In the genomic region with DNA sequence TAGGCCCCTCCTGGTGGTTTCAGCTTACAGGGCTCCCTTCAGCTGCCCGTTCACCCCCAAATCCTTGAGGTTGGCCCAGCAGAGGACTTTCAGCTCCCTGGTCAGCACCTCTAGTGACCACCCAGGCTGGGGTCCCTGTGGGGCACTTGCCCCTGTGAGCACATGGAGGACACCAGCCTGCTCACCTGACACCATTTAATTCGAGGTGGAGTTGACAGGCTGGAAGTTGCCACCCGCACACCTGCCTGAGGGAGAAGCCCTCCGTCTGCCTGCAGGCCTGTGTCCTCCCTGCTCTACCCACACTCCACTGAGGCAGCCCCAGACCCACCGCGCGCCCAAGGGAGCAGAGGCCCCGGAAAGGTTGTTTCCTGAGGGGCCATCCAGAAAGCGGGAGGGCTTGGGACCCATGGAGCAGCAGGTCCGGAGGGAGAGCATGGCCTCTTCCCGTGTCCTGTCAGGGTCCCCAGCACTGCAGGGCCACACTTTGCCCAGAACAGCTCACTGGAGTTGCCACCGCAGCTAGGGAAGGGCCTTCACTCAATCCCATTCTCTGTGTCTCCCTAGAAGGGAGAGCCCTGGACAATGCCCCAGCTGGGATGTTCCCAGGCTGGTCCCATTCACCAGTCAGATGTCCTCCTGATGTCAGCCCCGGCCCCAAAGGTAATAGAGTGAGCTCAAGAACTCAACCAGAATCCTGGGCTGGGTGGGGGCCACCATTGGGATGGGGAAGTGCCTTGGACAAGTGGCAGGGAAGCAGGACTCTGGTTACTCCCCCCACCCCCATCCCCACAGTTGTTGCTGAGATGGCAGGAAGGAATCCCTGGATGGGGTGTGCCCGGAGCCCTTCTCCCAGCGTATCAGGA, we compare ENCODE assay signal across 1 cellular context.
TF ChIP-seq lines count a peak whose summit lies in the region.

No MANE protein-coding gene starts in this region.

TF ChIP-seq in H1, 55 proteins besides CTCF, POLR2A, EP300 and RAD21 (continued from another document):
- TF ChIP-seq, protein P1, sequence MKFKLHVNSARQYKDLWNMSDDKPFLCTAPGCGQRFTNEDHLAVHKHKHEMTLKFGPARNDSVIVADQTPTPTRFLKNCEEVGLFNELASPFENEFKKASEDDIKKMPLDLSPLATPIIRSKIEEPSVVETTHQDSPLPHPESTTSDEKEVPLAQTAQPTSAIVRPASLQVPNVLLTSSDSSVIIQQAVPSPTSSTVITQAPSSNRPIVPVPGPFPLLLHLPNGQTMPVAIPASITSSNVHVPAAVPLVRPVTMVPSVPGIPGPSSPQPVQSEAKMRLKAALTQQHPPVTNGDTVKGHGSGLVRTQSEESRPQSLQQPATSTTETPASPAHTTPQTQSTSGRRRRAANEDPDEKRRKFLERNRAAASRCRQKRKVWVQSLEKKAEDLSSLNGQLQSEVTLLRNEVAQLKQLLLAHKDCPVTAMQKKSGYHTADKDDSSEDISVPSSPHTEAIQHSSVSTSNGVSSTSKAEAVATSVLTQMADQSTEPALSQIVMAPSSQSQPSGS (IDR thresholded peaks at IDR 0.05; ENCODE audit: low read length): no peak
- TF ChIP-seq GTF2F1 (IDR thresholded peaks at IDR 0.05; ENCODE audit: borderline replicate concordance, low read depth, low read length): no peak
- no peak for TF ChIP-seq KDM5A (IDR thresholded peaks at IDR 0.05; ENCODE audit: low read length)
- no peak for TF ChIP-seq SRF (IDR thresholded peaks at IDR 0.05; ENCODE audit: low read depth, low read length)
- no peak for TF ChIP-seq TBP (IDR thresholded peaks at IDR 0.05; ENCODE audit: low read depth, low read length)
